Comparison of ENCODE assay signal across 1 cellular context in genomic region chr5:5534333-5534732, GRCh38.
TF ChIP-seq lines count a peak whose summit lies in the region.

No MANE protein-coding gene starts in this region.

TF ChIP-seq in H1, 55 proteins besides CTCF, POLR2A, EP300 and RAD21:
- TF ChIP-seq KDM5A (IDR thresholded peaks at IDR 0.05; ENCODE audit: low read length) (no peak), GABPA (IDR thresholded peaks at IDR 0.05; ENCODE audit: borderline replicate concordance, insufficient read depth, low read length) (no peak), EGR1 (IDR thresholded peaks at IDR 0.05; ENCODE audit: borderline replicate concordance, low read depth, low read length) (no peak), GTF2F1 (IDR thresholded peaks at IDR 0.05; ENCODE audit: borderline replicate concordance, low read depth, low read length) (no peak), POU5F1 (IDR thresholded peaks at IDR 0.05; ENCODE audit: low read depth, low read length) (no peak), SP1 (IDR thresholded peaks at IDR 0.05; ENCODE audit: low read depth, low read length) (no peak), RNF2 (IDR thresholded peaks at IDR 0.05; ENCODE audit: borderline replicate concordance, low read depth, low read length, missing control alignments, poor library complexity, severe bottlenecking) (no peak), SIX5 (IDR thresholded peaks at IDR 0.05; ENCODE audit: low read depth, low read length) (no peak), SUZ12 (IDR thresholded peaks at IDR 0.05; ENCODE audit: low read length) (no peak), MAX (IDR thresholded peaks at IDR 0.05) (no peak), ZNF274 (IDR thresholded peaks at IDR 0.05; ENCODE audit: borderline replicate concordance, extremely low read depth, low read length) (no peak), CHD2 (IDR thresholded peaks at IDR 0.05; ENCODE audit: low read length) (no peak)
